Comparison of ENCODE assay signal across 15 cellular contexts in genomic region chr15:100671124-100671680, GRCh38.
DNase-seq lines count a peak whose midpoint lies in the region; ATAC-seq, FAIRE-seq and TF ChIP-seq lines count a peak whose summit lies in the region.
"Had no signal": no experiment of that assay in that cellular context is flagged by ENCODE, and none has a peak within 500 bp of the region (broad histone marks: within the 10 kb centered on the region; RNA-seq: fewer than 3 reads in every experiment).

No MANE protein-coding gene starts in this region.

- no peak overlapping the region for H2BK5ac ChIP-seq in IMR-90 (ENCODE audit: low read depth, low read length, poor library complexity, severe bottlenecking)

- no TSS peak for BruUV-seq in IMR-90 (replicated peaks; lab: Mats Ljungman, UMichigan)

- H3K18ac ChIP-seq in IMR-90 (ENCODE audit: low read depth, low read length), result peak overlapping the region; percentile 35; the same call in 1 of the 2 replicates

- peak overlapping the region; percentile 69 for H2BK20ac ChIP-seq in IMR-90 (ENCODE audit: low read depth, low read length)

- no peak overlapping the region for H3K23ac ChIP-seq in IMR-90 (ENCODE audit: low read depth, low read length)

- peaks cover 5% of the 10 kb centered on the region for H3K4me1 ChIP-seq in A549
- peaks cover 6% of the 10 kb centered on the region; the same call in 1 of the 2 replicates for H3K4me1 ChIP-seq in IMR-90 (ENCODE audit: control insufficient read depth, insufficient read depth, low read length)
- peaks cover 13% of the 10 kb centered on the region for H3K4me1 ChIP-seq in skeletal muscle satellite cell (ENCODE audit: control insufficient read depth, insufficient read depth, low read length)
- H3K4me1 ChIP-seq in HAP-1, result no peaks in the 10 kb centered on the region
- H3K4me1 ChIP-seq: BE2C had no signal

- no peaks in the 10 kb centered on the region for H4K20me1 ChIP-seq in IMR-90 (ENCODE audit: insufficient read depth, low read length)

- H3K79me1 ChIP-seq in IMR-90 (ENCODE audit: low read depth in 1 of 2, low read length in 2 of 2), result no peaks in the 10 kb centered on the region

- no peak overlapping the region for H3K4me3 ChIP-seq in A549
- H3K4me3 ChIP-seq in IMR-90 (ENCODE audit: insufficient read depth, low read depth, low read length), result no peak overlapping the region
- no peak overlapping the region for H3K4me3 ChIP-seq in skeletal muscle satellite cell (ENCODE audit: low read length)
- H3K4me3 ChIP-seq in HAP-1, result no peak overlapping the region

- H3K27ac ChIP-seq in A549 (peak overlapping the region; percentile 68 to 73; a peak in 5 of 6 replicates), IMR-90 (ENCODE audit: insufficient read depth, low read length) (no peak overlapping the region), caudate nucleus (ENCODE audit: low read depth, low read length) (no peak overlapping the region)

- CTCF ChIA-PET in A549 (lab: Yijun Ruan, JAX) (interaction anchor here (0.6 to 5.1 kb wide), 78 partner anchors 8 to 352 kb away, joined by 3 to 117 read pairs (median 6); partner anchors contain the start of genes ALDH1A3 and LRRK1), IMR-90 (lab: Yijun Ruan, JAX) (interaction anchor here (0.6 to 2.0 kb wide), 11 partner anchors 17 to 336 kb away, joined by 3 to 15 read pairs (median 4); no protein-coding TSS in a partner anchor)

- H3K27me3 ChIP-seq in IMR-90 (ENCODE audit: control insufficient read depth, insufficient read depth, low read length) (no peaks in the 10 kb centered on the region), skeletal muscle satellite cell (ENCODE audit: control insufficient read depth, insufficient read depth, low read length) (no peaks in the 10 kb centered on the region), HAP-1 (ENCODE audit: low read depth) (no peaks in the 10 kb centered on the region)
- H3K27me3 ChIP-seq: BE2C had no signal

- dilution Hi-C loops in IMR-90 (cut with HindIII; ENCODE audit: low sequenced_read_pairs, unreplicated experiment), result no loop called here

- no peak for FAIRE-seq in A549 (lab: Jason Lieb, UNC)
- FAIRE-seq: GM19239 had no signal

- TF ChIP-seq CTCF in A549 (IDR thresholded peaks at IDR 0.05), result no peak
- TF ChIP-seq CTCF in IMR-90 (conservative IDR thresholded peaks at IDR 0.05; ENCODE audit: low read depth, low read length), result no peak

- H3K36me3 ChIP-seq in IMR-90 (ENCODE audit: control insufficient read depth, insufficient read depth, low read length) (no peaks in the 10 kb centered on the region), skeletal muscle satellite cell (ENCODE audit: insufficient read depth, low read length) (no peaks in the 10 kb centered on the region), HAP-1 (replicated peaks) (no peaks in the 10 kb centered on the region)
- H3K36me3 ChIP-seq: BE2C had no signal

- peak overlapping the region in 1 of 2 experiments; percentile 55; a peak in 1 of 4 replicates for H4K8ac ChIP-seq in IMR-90 (ENCODE audit: low read depth in 2 of 2, low read length in 2 of 2)

- 0 out of 2 replicates have a peak overlapping the region, but pooled peaks have one; percentile 50 for H3K14ac ChIP-seq in IMR-90 (replicated peaks; ENCODE audit: low read depth, low read length)

- peak overlapping the region; percentile 83 for H3K4me2 ChIP-seq in A549
- no peak overlapping the region for H3K4me2 ChIP-seq in IMR-90 (ENCODE audit: low read depth, low read length)
- H3K4me2 ChIP-seq in skeletal muscle satellite cell (ENCODE audit: low read length), result peak overlapping the region; percentile 79

- DNase-seq in A549 (ENCODE audit: low read depth in 1 of 2, low spot score in 1 of 2) (no peak), IMR-90 (no peak), ecto neural progenitor cell (ENCODE audit: low spot score) (peak; percentile 34), HAP-1 (ENCODE audit: low spot score in 2 of 2) (no peak), epidermal melanocyte (ENCODE audit: insufficient read length, low spot score) (no peak), caudate nucleus (lab: John Stamatoyannopoulos, UW) (no peak), NCI-H2029 (lab: John Stamatoyannopoulos, UW) (no peak)
- DNase-seq: CD4-positive, CD25-positive, alpha-beta regulatory T cell; COR-L47; DMS153; GF-D8; NCI-H1417 treated with DMSO at 0.1 percent for 48 hours had no signal

- no peak overlapping the region for H2AK9ac ChIP-seq in IMR-90 (replicated peaks; ENCODE audit: low read depth, low read length, poor library complexity)

- peak overlapping the region; percentile 70; the same call in 1 of the 2 replicates for H4K91ac ChIP-seq in IMR-90 (ENCODE audit: insufficient read depth, low read depth, low read length)

- H3K56ac ChIP-seq in IMR-90 (ENCODE audit: extremely low read depth, insufficient read depth, low read length), result no peak overlapping the region

- in situ Hi-C loops in IMR-90 (cut with MboI; ENCODE audit: low sequenced_read_pairs), result no loop called here
- in situ Hi-C loops in HAP-1 (cut with MboI; ENCODE audit: low sequenced_read_pairs), result no loop called here

- H3K9me3 ChIP-seq in A549 (no peaks in the 10 kb centered on the region), IMR-90 (ENCODE audit: control insufficient read depth, insufficient read depth, low read length) (no peaks in the 10 kb centered on the region), skeletal muscle satellite cell (replicated peaks; ENCODE audit: low read length) (no peaks in the 10 kb centered on the region), HAP-1 (no peaks in the 10 kb centered on the region)
- H3K9me3 ChIP-seq: BE2C had no signal

- H3K9ac ChIP-seq in IMR-90 (ENCODE audit: low read depth, low read length) (no peak overlapping the region), skeletal muscle satellite cell (ENCODE audit: low read depth, low read length) (peak overlapping the region; percentile 62)

- POLR2A ChIA-PET in A549 (lab: Yijun Ruan, JAX), result interaction anchor here (1.0 kb wide), 1 partner anchor 208 kb away, joined by 3 read pairs; the partner anchor contains the start of gene ALDH1A3
- POLR2A ChIA-PET in IMR-90 (lab: Charles Lee; ENCODE audit: unreplicated experiment), result no interaction called here

- H2BK120ac ChIP-seq in IMR-90 (ENCODE audit: low read depth, low read length), result peak overlapping the region; percentile 54

- no peak overlapping the region; the same call in 1 of the 2 replicates for H4K5ac ChIP-seq in IMR-90 (ENCODE audit: low read depth, low read length)

- no peak for TF ChIP-seq EP300 in A549 (IDR thresholded peaks at IDR 0.05)

- H2AFZ ChIP-seq in IMR-90 (replicated peaks; ENCODE audit: low read length, poor library complexity), result no peak overlapping the region

- H2BK15ac ChIP-seq in IMR-90 (ENCODE audit: low read depth, low read length), result peak overlapping the region; percentile 19; the same call in 1 of the 3 replicates

- no peak; a peak in 1 of 6 replicates for ATAC-seq in A549
- no peak for ATAC-seq in IMR-90 (ENCODE audit: low read depth)

- TF ChIP-seq RAD21 in A549 (conservative IDR thresholded peaks at IDR 0.05 in 1 of 2, IDR thresholded peaks at IDR 0.05 in 1 of 2) (no peak), IMR-90 (IDR thresholded peaks at IDR 0.05; ENCODE audit: low read length) (no peak)

- intact Hi-C loops in IMR-90 (cut with micrococcal nuclease), result no loop called here

- 88% methylated on average over 15 of the region's 15 CpGs for WGBS in A549 (ENCODE audit: missing lambda C conversion rate)
- 94% methylated on average over 6 of the region's 15 CpGs; no CpG with 5 or more reads in 1 of the 2 experiments for WGBS in IMR-90 (ENCODE audit: extremely low coverage in 2 of 2, insufficient read length in 1 of 2), 2 experiments

- peak overlapping the region; percentile 72 for H3K4ac ChIP-seq in IMR-90 (ENCODE audit: low read depth, low read length)

- H2AK5ac ChIP-seq in IMR-90 (ENCODE audit: low read depth, low read length), result peak overlapping the region; percentile 40; the same call in 1 of the 2 replicates

- TF ChIP-seq POLR2A in A549 (IDR thresholded peaks at IDR 0.05; ENCODE audit: low read length) (no peak), IMR-90 (IDR thresholded peaks at IDR 0.05; ENCODE audit: low read depth, low read length) (no peak)

- peaks cover 9% of the 10 kb centered on the region for H3K9me1 ChIP-seq in IMR-90 (ENCODE audit: insufficient read depth, low read length)

TF ChIP-seq in A549, 52 proteins besides CTCF, POLR2A, EP300 and RAD21 (continues in another document):
- no peak for TF ChIP-seq ATOH8 (CRISPR knock-in tag; IDR thresholded peaks at IDR 0.05; ENCODE audit: low read depth)
- no peak for TF ChIP-seq MAX (IDR thresholded peaks at IDR 0.05)
- TF ChIP-seq JUNB (IDR thresholded peaks at IDR 0.05), result no peak
- no peak for TF ChIP-seq TP53 (CRISPR knock-in tag; IDR thresholded peaks at IDR 0.05)
- no peak for TF ChIP-seq BHLHE40 (IDR thresholded peaks at IDR 0.05; ENCODE audit: low read depth, low read length)
- TF ChIP-seq ESRRA (IDR thresholded peaks at IDR 0.05; ENCODE audit: borderline replicate concordance, low read length), result no peak
- no peak for TF ChIP-seq SREBF2 (IDR thresholded peaks at IDR 0.05)

TF ChIP-seq in IMR-90, 13 proteins besides CTCF, POLR2A, EP300 and RAD21 (continues in another document):
- TF ChIP-seq FOS (IDR thresholded peaks at IDR 0.05; ENCODE audit: low read depth, low read length) (no peak), BHLHE40 (IDR thresholded peaks at IDR 0.05; ENCODE audit: low read depth, low read length) (no peak), MXI1 (IDR thresholded peaks at IDR 0.05; ENCODE audit: borderline replicate concordance, low read depth, low read length) (no peak), MAZ (IDR thresholded peaks at IDR 0.05; ENCODE audit: borderline replicate concordance, low read depth, low read length) (no peak), RCOR1 (IDR thresholded peaks at IDR 0.05; ENCODE audit: insufficient replicate concordance, low read length) (no peak), ELK1 (IDR thresholded peaks at IDR 0.05; ENCODE audit: borderline replicate concordance, low read depth, low read length) (no peak), RFX5 (IDR thresholded peaks at IDR 0.05; ENCODE audit: low read depth, low read length) (no peak), NFE2L2 (IDR thresholded peaks at IDR 0.05; ENCODE audit: low read depth, low read length) (no peak), CHD1 (IDR thresholded peaks at IDR 0.05; ENCODE audit: low read depth, low read length) (no peak), MAFK (IDR thresholded peaks at IDR 0.05; ENCODE audit: low read depth, low read length) (no peak)

Comparison
In these comparisons a context has a peak if more than half of its experiments do, and no peak if none do; other contexts are left out.
1. H3K27ac ChIP-seq: peak in A549 (2 of 2); none in IMR-90 (single experiment) and caudate nucleus (single experiment).